ENCODE assay signal across 16 cellular contexts in genomic region chr2:157182204-157182709, GRCh38.
A peak's percentile ranks its signal among the peaks of the same experiment; 100 is the strongest.
DNase-seq lines count a peak whose midpoint lies in the region; ATAC-seq and TF ChIP-seq lines count a peak whose summit lies in the region.
"Had no signal": no experiment of that assay in that cellular context is flagged by ENCODE, and none has a peak within 500 bp of the region (broad histone marks: within the 10 kb centered on the region; RNA-seq: fewer than 3 reads in every experiment).

No MANE protein-coding gene starts in this region.

- H3K9ac ChIP-seq in DND-41 (ENCODE audit: low read depth, low read length), result no peak overlapping the region
- H3K9ac ChIP-seq: neural progenitor cell had no signal

- intact Hi-C loops in naive thymus-derived CD4-positive, alpha-beta T cell (cut with micrococcal nuclease), result no loop called here

- peaks cover 9% of the 10 kb centered on the region for H3K9me3 Mint-ChIP-seq in osteocyte (ENCODE audit: unreplicated experiment)
- H3K9me3 Mint-ChIP-seq in naive thymus-derived CD4-positive, alpha-beta T cell, result peaks cover 0 to 2% (median 0%) of the 10 kb centered on the region in 11 donors
- H3K9me3 Mint-ChIP-seq: neural progenitor cell had no signal

- peaks cover 26% of the 10 kb centered on the region for H3K4me1 ChIP-seq in DND-41 (ENCODE audit: insufficient read depth, low read length)
- no peaks in the 10 kb centered on the region for H3K4me1 ChIP-seq in naive thymus-derived CD4-positive, alpha-beta T cell (ENCODE audit: control insufficient read depth in 2 of 2, insufficient read depth in 2 of 2, low read length in 2 of 2)
- H3K4me1 ChIP-seq: neural progenitor cell had no signal

- H3K4me3 Mint-ChIP-seq in osteocyte (ENCODE audit: unreplicated experiment), result no peak overlapping the region
- no peak overlapping the region for H3K4me3 Mint-ChIP-seq in naive thymus-derived CD4-positive, alpha-beta T cell
- H3K4me3 Mint-ChIP-seq: neural progenitor cell had no signal

- peak overlapping the region; percentile 78 for H3K27ac Mint-ChIP-seq in osteocyte (ENCODE audit: unreplicated experiment)
- peak overlapping the region in 1 of 9 donors; percentile 15 for H3K27ac Mint-ChIP-seq in naive thymus-derived CD4-positive, alpha-beta T cell
- H3K27ac Mint-ChIP-seq: neural progenitor cell had no signal

- peaks cover 29% of the 10 kb centered on the region for H3K4me1 Mint-ChIP-seq in osteocyte (ENCODE audit: unreplicated experiment)
- peaks cover 0 to 7% (median 0%) of the 10 kb centered on the region in 7 donors for H3K4me1 Mint-ChIP-seq in naive thymus-derived CD4-positive, alpha-beta T cell
- H3K4me1 Mint-ChIP-seq: neural progenitor cell had no signal

- POLR2A ChIA-PET in naive thymus-derived CD4-positive, alpha-beta T cell (lab: Charles Lee), result no interaction called here

- H4K20me1 ChIP-seq in DND-41 (ENCODE audit: insufficient read depth, low read length), result no peaks in the 10 kb centered on the region

- H3K9me3 ChIP-seq in DND-41 (ENCODE audit: insufficient read depth, low read length, severe bottlenecking), result no peaks in the 10 kb centered on the region
- no peaks in the 10 kb centered on the region for H3K9me3 ChIP-seq in naive thymus-derived CD4-positive, alpha-beta T cell (ENCODE audit: control insufficient read depth in 2 of 3, low read length in 3 of 3)

- H3K27me3 ChIP-seq in DND-41 (ENCODE audit: insufficient read depth, low read length, poor library complexity), result no peaks in the 10 kb centered on the region
- H3K27me3 ChIP-seq in naive thymus-derived CD4-positive, alpha-beta T cell (ENCODE audit: control insufficient read depth in 2 of 2, insufficient read depth in 2 of 2, low read length in 2 of 2), result no peaks in the 10 kb centered on the region
- H3K27me3 ChIP-seq: neural progenitor cell had no signal

- peak overlapping the region; percentile 32 for H2AFZ ChIP-seq in DND-41 (ENCODE audit: low read depth, low read length)

- no peak for TF ChIP-seq CTCF in DND-41 (IDR thresholded peaks at IDR 0.05; ENCODE audit: borderline replicate concordance, extremely low read depth, low read length, poor library complexity, severe bottlenecking)
- TF ChIP-seq CTCF in osteocyte (IDR thresholded peaks at IDR 0.05), result no peak
- no peak for TF ChIP-seq CTCF in foreskin fibroblast (IDR thresholded peaks at IDR 0.05; ENCODE audit: low read depth, low read length)

- H3K4me2 ChIP-seq in DND-41 (ENCODE audit: insufficient read depth, low read length), result no peak overlapping the region
- H3K4me2 ChIP-seq: neural progenitor cell had no signal

- peak; percentile 29; the same call in 2 of the 3 replicates for ATAC-seq in DND-41 (ENCODE audit: insufficient read depth, low read depth)
- ATAC-seq in naive thymus-derived CD4-positive, alpha-beta T cell, result no peak
- ATAC-seq: HCT116; stimulated activated naive CD8-positive, alpha-beta T cell treated with anti-CD3 and anti-CD28 coated beads, Interleukin-15, Interleukin-2, amounts not matched to agents 100 U/mL and 50 U/mL, for 24 hours had no signal

- H3K36me3 Mint-ChIP-seq in osteocyte (ENCODE audit: unreplicated experiment), result no peaks in the 10 kb centered on the region
- H3K36me3 Mint-ChIP-seq in naive thymus-derived CD4-positive, alpha-beta T cell, result no peaks in the 10 kb centered on the region
- H3K36me3 Mint-ChIP-seq: neural progenitor cell had no signal

- CTCF ChIA-PET in naive thymus-derived CD4-positive, alpha-beta T cell (lab: Charles Lee), result no interaction called here

- H3K27ac ChIP-seq in DND-41 (ENCODE audit: low read length), result peak overlapping the region; percentile 71
- H3K27ac ChIP-seq in naive thymus-derived CD4-positive, alpha-beta T cell (ENCODE audit: low read depth, low read length), result no peak overlapping the region
- H3K27ac ChIP-seq: neural progenitor cell had no signal

- H3K79me2 ChIP-seq in DND-41 (ENCODE audit: insufficient read depth, low read length), result no peaks in the 10 kb centered on the region

- no peak overlapping the region for H3K4me3 ChIP-seq in DND-41 (ENCODE audit: low read depth in 1 of 2, low read length in 2 of 2)
- no peak overlapping the region for H3K4me3 ChIP-seq in foreskin fibroblast (ENCODE audit: low read depth in 1 of 2, low read length in 2 of 2)
- no peak overlapping the region for H3K4me3 ChIP-seq in naive thymus-derived CD4-positive, alpha-beta T cell (ENCODE audit: low read length)
- H3K4me3 ChIP-seq: lung, neural progenitor cell had no signal

- no peaks in the 10 kb centered on the region for H3K27me3 Mint-ChIP-seq in osteocyte (ENCODE audit: unreplicated experiment)
- peaks cover 4 to 6% (median 5%) of the 10 kb centered on the region in 5 donors for H3K27me3 Mint-ChIP-seq in naive thymus-derived CD4-positive, alpha-beta T cell

- no peaks in the 10 kb centered on the region for H3K36me3 ChIP-seq in DND-41 (ENCODE audit: insufficient read depth, low read length)
- H3K36me3 ChIP-seq in naive thymus-derived CD4-positive, alpha-beta T cell (ENCODE audit: control insufficient read depth in 2 of 3, insufficient read depth in 3 of 3, low read length in 3 of 3), result no peaks in the 10 kb centered on the region
- H3K36me3 ChIP-seq: neural progenitor cell had no signal

- DNase-seq in DND-41 (no peak), NCI-H82 (lab: John Stamatoyannopoulos, UW) (peak; percentile 78), cerebellar nuclear complex (lab: John Stamatoyannopoulos, UW) (peak; percentile 55 to 88), osteocyte (ENCODE audit: extremely low spot score, unreplicated experiment) (no peak), NCI-H1092 treated with DMSO at 0.1 percent for 48 hours (lab: John Stamatoyannopoulos, UW) (no peak), foreskin fibroblast (no peak), foreskin melanocyte (no peak)
- DNase-seq in naive thymus-derived CD4-positive, alpha-beta T cell, result no peak
- DNase-seq: activated naive CD4-positive, alpha-beta T cell; hypothalamus; KG1; small intestine; stimulated activated naive CD8-positive, alpha-beta T cell treated with anti-CD3 and anti-CD28 coated beads, Interleukin-15, Interleukin-2, amounts not matched to agents 100 U/mL and 50 U/mL, for 24 hours had no signal

Comparison
In these comparisons a context has a peak if more than half of its experiments do, and no peak if none do; other contexts are left out.
1. DNase-seq: peak in NCI-H82 (single experiment) and cerebellar nuclear complex (2 of 2); none in DND-41 (single experiment), osteocyte (single experiment), NCI-H1092 treated with DMSO at 0.1 percent for 48 hours (single experiment), foreskin fibroblast (0 of 2), foreskin melanocyte (single experiment) and naive thymus-derived CD4-positive, alpha-beta T cell (0 of 9).